ENCODE assay signal across 10 cellular contexts in genomic region chr6:137227872-137228302, GRCh38. TPM values are rescaled to one million over a fixed set of nuclear protein-coding genes. Genes with fewer than 3 reads are reported as not detected.
A peak's percentile ranks its signal among the peaks of the same experiment; 100 is the strongest.
DNase-seq lines count a peak whose midpoint lies in the region; ATAC-seq and TF ChIP-seq lines count a peak whose summit lies in the region.
"Had no signal": no experiment of that assay in that cellular context is flagged by ENCODE, and none has a peak within 500 bp of the region (broad histone marks: within the 10 kb centered on the region; RNA-seq: fewer than 3 reads in every experiment).

No MANE protein-coding gene starts in this region.

- no peak for TF ChIP-seq CTCF in natural killer cell (IDR thresholded peaks at IDR 0.05)

- H3K9me3 Mint-ChIP-seq in natural killer cell = no peaks in the 10 kb centered on the region
- H3K9me3 Mint-ChIP-seq in natural killer cell treated with Interleukin-12 subunit alpha and Interleukin-12 subunit beta and Interleukin-15 and Interleukin-18, amount 100 ng/mL, for 72 hours = no peaks in the 10 kb centered on the region
- no peaks in the 10 kb centered on the region for H3K9me3 Mint-ChIP-seq in effector memory CD8-positive, alpha-beta T cell

- H3K4me3 Mint-ChIP-seq in natural killer cell = peak overlapping the region; percentile 31
- H3K4me3 Mint-ChIP-seq in natural killer cell treated with Interleukin-12 subunit alpha and Interleukin-12 subunit beta and Interleukin-15 and Interleukin-18, amount 100 ng/mL, for 72 hours = no peak overlapping the region
- H3K4me3 Mint-ChIP-seq in effector memory CD8-positive, alpha-beta T cell = peak overlapping the region; percentile 33 to 48

- intact Hi-C loops in natural killer cell (cut with micrococcal nuclease) = no loop called here

- no peak for DNase-seq in natural killer cell
- no peak for DNase-seq in natural killer cell treated with Interleukin-12 subunit alpha and Interleukin-12 subunit beta and Interleukin-15 and Interleukin-18, amount 100 ng/mL, for 72 hours (ENCODE audit: low spot score)
- DNase-seq in effector memory CD8-positive, alpha-beta T cell = no peak
- no peak for DNase-seq in T1000 (lab: John Stamatoyannopoulos, UW)
- DNase-seq in Kasumi-1 (lab: John Stamatoyannopoulos, UW) = no peak
- DNase-seq in C1 segment of cervical spinal cord (lab: John Stamatoyannopoulos, UW) = no peak
- no peak for DNase-seq in RKO (ENCODE audit: low spot score)
- DNase-seq: naive B cell; stimulated activated CD4-positive, alpha-beta T cell treated with anti-CD3 and anti-CD28 coated beads, Interleukin-4, amount 100 ng/mL, for 1 hour had no signal

- H3K27ac Mint-ChIP-seq in natural killer cell = no peak overlapping the region
- H3K27ac Mint-ChIP-seq in natural killer cell treated with Interleukin-12 subunit alpha and Interleukin-12 subunit beta and Interleukin-15 and Interleukin-18, amount 100 ng/mL, for 72 hours = no peak overlapping the region
- H3K27ac Mint-ChIP-seq in effector memory CD8-positive, alpha-beta T cell = peak overlapping the region; percentile 77 to 91

- ATAC-seq in natural killer cell (no peak), HG03045 (IDR thresholded peaks at IDR 0.05; ENCODE audit: unreplicated experiment) (peak; percentile 65)
- ATAC-seq in natural killer cell treated with Interleukin-12 subunit alpha and Interleukin-12 subunit beta and Interleukin-15 and Interleukin-18, amount 100 ng/mL, for 72 hours = no peak
- no peak for ATAC-seq in effector memory CD8-positive, alpha-beta T cell (replicated peaks)

- peaks cover 69 to 70% of the 10 kb centered on the region in 2 donors for H3K4me1 Mint-ChIP-seq in natural killer cell
- peaks cover 59 to 73% of the 10 kb centered on the region in 2 donors for H3K4me1 Mint-ChIP-seq in natural killer cell treated with Interleukin-12 subunit alpha and Interleukin-12 subunit beta and Interleukin-15 and Interleukin-18, amount 100 ng/mL, for 72 hours (ENCODE audit: low read depth in 2 of 2)
- H3K4me1 Mint-ChIP-seq in effector memory CD8-positive, alpha-beta T cell (ENCODE audit: low read depth in 2 of 2) = peaks cover 59 to 72% of the 10 kb centered on the region in 2 donors

- H3K27me3 Mint-ChIP-seq in natural killer cell (ENCODE audit: low read depth in 2 of 2) = no peaks in the 10 kb centered on the region
- no peaks in the 10 kb centered on the region for H3K27me3 Mint-ChIP-seq in natural killer cell treated with Interleukin-12 subunit alpha and Interleukin-12 subunit beta and Interleukin-15 and Interleukin-18, amount 100 ng/mL, for 72 hours
- no peaks in the 10 kb centered on the region for H3K27me3 Mint-ChIP-seq in effector memory CD8-positive, alpha-beta T cell
- H3K27me3 Mint-ChIP-seq: naive B cell had no signal

- no peaks in the 10 kb centered on the region for H3K36me3 Mint-ChIP-seq in natural killer cell
- H3K36me3 Mint-ChIP-seq in natural killer cell treated with Interleukin-12 subunit alpha and Interleukin-12 subunit beta and Interleukin-15 and Interleukin-18, amount 100 ng/mL, for 72 hours = no peaks in the 10 kb centered on the region
- peaks cover 3% of the 10 kb centered on the region for H3K36me3 Mint-ChIP-seq in effector memory CD8-positive, alpha-beta T cell (ENCODE audit: insufficient read depth)
- H3K36me3 Mint-ChIP-seq: naive B cell had no signal

RNA-seq across cellular contexts. Expression of gene IFNGR1, which starts 8.7 kb away (rescaled TPM):
- total RNA-seq in natural killer cell = 100 to 1,000 TPM in 2 of 3 donors, 10 to 100 TPM in 1; 77.5 to 128 (median 100) TPM
- total RNA-seq in natural killer cell treated with Interleukin-12 subunit alpha and Interleukin-12 subunit beta and Interleukin-15 and Interleukin-18, amount 100 ng/mL, for 72 hours = 10 to 100 TPM; 19.8 to 31.9 TPM

RNA-seq across cellular contexts. Expression of gene IL22RA2, which starts 54.4 kb away (rescaled TPM):
- not detected for total RNA-seq in natural killer cell
- not detected for total RNA-seq in natural killer cell treated with Interleukin-12 subunit alpha and Interleukin-12 subunit beta and Interleukin-15 and Interleukin-18, amount 100 ng/mL, for 72 hours

Comparison
In these comparisons a context has a peak if more than half of its experiments do, and no peak if none do; other contexts are left out.
1. H3K27ac Mint-ChIP-seq: peak in effector memory CD8-positive, alpha-beta T cell (2 of 2); none in natural killer cell (0 of 2) and natural killer cell treated with Interleukin-12 subunit alpha and Interleukin-12 subunit beta and Interleukin-15 and Interleukin-18, amount 100 ng/mL, for 72 hours (0 of 2).